In the genomic region with DNA sequence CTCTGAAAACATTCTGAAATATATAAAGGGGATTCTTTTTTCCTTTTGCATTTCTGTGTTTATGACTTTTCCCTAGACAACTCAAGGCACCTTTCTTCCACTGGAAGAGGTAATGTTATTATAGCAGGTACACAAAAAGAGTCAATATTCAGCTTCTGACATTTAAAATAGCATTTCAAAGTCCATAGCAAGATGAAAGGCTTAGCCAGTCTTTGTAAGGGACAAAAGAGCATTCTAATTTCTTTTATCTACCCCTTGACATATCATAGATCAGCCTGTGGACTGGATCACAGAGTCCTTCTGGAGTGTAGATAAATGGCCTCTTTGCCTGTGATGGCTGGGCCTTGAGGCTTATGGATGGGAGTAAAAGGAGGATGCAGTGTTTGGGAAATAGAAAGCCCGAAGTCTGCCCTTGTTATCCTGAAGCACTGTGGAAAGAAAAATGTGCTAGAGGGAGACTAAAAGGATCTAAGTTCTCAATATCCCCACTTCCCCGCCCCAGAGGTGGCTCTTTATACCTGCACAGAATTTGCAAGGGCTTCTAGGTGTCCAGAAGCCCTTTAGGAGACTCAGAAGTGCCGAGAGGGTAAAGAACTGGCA, we compare ENCODE assay signal across 19 cellular contexts. TPM values are rescaled to one million over a fixed set of nuclear protein-coding genes. Genes with fewer than 3 reads are reported as not detected.
DNase-seq lines count a peak whose midpoint lies in the region; ATAC-seq and TF ChIP-seq lines count a peak whose summit lies in the region.
"Had no signal": no experiment of that assay in that cellular context is flagged by ENCODE, and none has a peak within 500 bp of the region (broad histone marks: within the 10 kb centered on the region; RNA-seq: fewer than 3 reads in every experiment).

No MANE protein-coding gene starts in this region.

- ATAC-seq in IMR-90 (ENCODE audit: low read depth) (no peak), GM18873 (IDR thresholded peaks at IDR 0.05; ENCODE audit: low FRiP score, unreplicated experiment) (no peak), HG02938 (IDR thresholded peaks at IDR 0.05; ENCODE audit: unreplicated experiment) (no peak), upper lobe of right lung (no peak)

- H2AFZ ChIP-seq in IMR-90 (replicated peaks; ENCODE audit: low read length, poor library complexity) (no peak overlapping the region), mesenchymal stem cell (ENCODE audit: low read depth, low read length) (no peak overlapping the region)

- intact Hi-C loops in IMR-90 (cut with micrococcal nuclease) = no loop called here
- intact Hi-C loops in upper lobe of right lung (cut with DNase I) = no loop called here

- H2BK15ac ChIP-seq in IMR-90 (ENCODE audit: low read depth, low read length) = no peak overlapping the region
- no peak overlapping the region for H2BK15ac ChIP-seq in mesenchymal stem cell (ENCODE audit: low read depth, poor library complexity, severe bottlenecking)

- no peak overlapping the region; the same call in 1 of the 2 replicates for H3K4ac ChIP-seq in IMR-90 (ENCODE audit: low read depth, low read length)
- no peak overlapping the region for H3K4ac ChIP-seq in mesenchymal stem cell (ENCODE audit: low read depth in 1 of 2, low read length in 2 of 2)

- BruUV-seq in IMR-90 (replicated peaks; lab: Mats Ljungman, UMichigan) = no TSS peak

- DNase-seq in IMR-90 (no peak), mesenchymal stem cell (no peak), WERI-Rb-1 (no peak), upper lobe of right lung (no peak)
- DNase-seq: ACHN; AML-193; CD4-positive, alpha-beta memory T cell; DMS153; DMS79 treated with DMSO at 0.1 percent for 48 hours; GF-D8; H9 had no signal

- H3K9ac ChIP-seq in IMR-90 (ENCODE audit: low read depth, low read length) (no peak overlapping the region), mesenchymal stem cell (ENCODE audit: low read length) (no peak overlapping the region)
- H3K9ac ChIP-seq: BLaER1, KMS-11 had no signal

- CTCF ChIA-PET in IMR-90 (lab: Yijun Ruan, JAX) = no interaction called here

- no peaks in the 10 kb centered on the region for H3K36me3 ChIP-seq in IMR-90 (ENCODE audit: control insufficient read depth, insufficient read depth, low read length)
- H3K36me3 ChIP-seq in mesenchymal stem cell (ENCODE audit: control insufficient read depth in 1 of 2, insufficient read depth in 2 of 2, low read depth in 1 of 2, low read length in 2 of 2) = no peaks in the 10 kb centered on the region
- H3K36me3 ChIP-seq in WERI-Rb-1 = no peaks in the 10 kb centered on the region
- no peaks in the 10 kb centered on the region for H3K36me3 ChIP-seq in upper lobe of right lung
- H3K36me3 ChIP-seq: BLaER1 had no signal

- peaks cover 4% of the 10 kb centered on the region; the same call in 1 of the 2 replicates for H3K9me1 ChIP-seq in IMR-90 (ENCODE audit: insufficient read depth, low read length)

- H3K79me1 ChIP-seq in IMR-90 (ENCODE audit: low read depth in 1 of 2, low read length in 2 of 2) (no peaks in the 10 kb centered on the region), mesenchymal stem cell (replicated peaks; ENCODE audit: low read length, poor library complexity, severe bottlenecking) (no peaks in the 10 kb centered on the region)

- no peak overlapping the region for H3K23ac ChIP-seq in IMR-90 (ENCODE audit: low read depth, low read length)
- no peak overlapping the region for H3K23ac ChIP-seq in mesenchymal stem cell (ENCODE audit: low read length in 2 of 2)

- H3K27ac ChIP-seq in IMR-90 (ENCODE audit: insufficient read depth, low read length) (no peak overlapping the region), cingulate gyrus (ENCODE audit: low read depth, low read length) (peak overlapping the region; percentile 100), mesenchymal stem cell (ENCODE audit: low read length, poor library complexity, severe bottlenecking) (no peak overlapping the region), temporal lobe (ENCODE audit: low read depth, low read length) (peak overlapping the region; percentile 99), WERI-Rb-1 (no peak overlapping the region), upper lobe of right lung (no peak overlapping the region)
- H3K27ac ChIP-seq: BLaER1, KMS-11 had no signal

- H2BK120ac ChIP-seq in IMR-90 (ENCODE audit: low read depth, low read length) = peak overlapping the region; percentile 61; the same call in 1 of the 2 replicates
- no peak overlapping the region for H2BK120ac ChIP-seq in mesenchymal stem cell (ENCODE audit: low read depth, low read length)

- no peaks in the 10 kb centered on the region for H3K9me3 ChIP-seq in IMR-90 (ENCODE audit: control insufficient read depth, insufficient read depth, low read length)
- H3K9me3 ChIP-seq in mesenchymal stem cell (ENCODE audit: control insufficient read depth, low read length) = no peaks in the 10 kb centered on the region
- H3K9me3 ChIP-seq in WERI-Rb-1 (ENCODE audit: severe bottlenecking) = no peaks in the 10 kb centered on the region
- no peaks in the 10 kb centered on the region for H3K9me3 ChIP-seq in upper lobe of right lung
- H3K9me3 ChIP-seq: BLaER1 had no signal

- H3K18ac ChIP-seq in IMR-90 (ENCODE audit: low read depth, low read length) = no peak overlapping the region; the same call in 1 of the 2 replicates
- H3K18ac ChIP-seq in mesenchymal stem cell (ENCODE audit: low read depth in 1 of 2, low read length in 2 of 2) = no peak overlapping the region

- H3K27me3 ChIP-seq in IMR-90 (ENCODE audit: control insufficient read depth, insufficient read depth, low read length) (no peaks in the 10 kb centered on the region), mesenchymal stem cell (ENCODE audit: control insufficient read depth in 1 of 2, insufficient read depth in 1 of 2, low read length in 2 of 2) (no peaks in the 10 kb centered on the region), WERI-Rb-1 (ENCODE audit: insufficient read depth, low read depth, severe bottlenecking) (no peaks in the 10 kb centered on the region), upper lobe of right lung (no peaks in the 10 kb centered on the region)
- H3K27me3 ChIP-seq: BLaER1 had no signal

- H2AK5ac ChIP-seq in IMR-90 (ENCODE audit: low read depth, low read length) (peak overlapping the region; percentile 29; the same call in 1 of the 2 replicates), mesenchymal stem cell (ENCODE audit: low read length, severe bottlenecking) (peak overlapping the region; percentile 22)

- dilution Hi-C loops in IMR-90 (cut with HindIII; ENCODE audit: low sequenced_read_pairs, unreplicated experiment) = no loop called here

- H2BK20ac ChIP-seq in IMR-90 (ENCODE audit: low read depth, low read length) = no peak overlapping the region

- H3K14ac ChIP-seq in IMR-90 (replicated peaks; ENCODE audit: low read depth, low read length) (no peak overlapping the region), mesenchymal stem cell (ENCODE audit: low read length in 2 of 2) (no peak overlapping the region)

- TF ChIP-seq RAD21 in IMR-90 (IDR thresholded peaks at IDR 0.05; ENCODE audit: low read length) = no peak

- H3K4me1 ChIP-seq in IMR-90 (ENCODE audit: control insufficient read depth, insufficient read depth, low read length) (peaks cover 17% of the 10 kb centered on the region), mesenchymal stem cell (ENCODE audit: control insufficient read depth, insufficient read depth, low read depth, low read length) (peaks cover 4% of the 10 kb centered on the region), upper lobe of right lung (no peaks in the 10 kb centered on the region)
- H3K4me1 ChIP-seq: BLaER1 had no signal

- H3K4me2 ChIP-seq in IMR-90 (ENCODE audit: low read depth, low read length) (no peak overlapping the region), mesenchymal stem cell (ENCODE audit: low read length, poor library complexity, severe bottlenecking) (no peak overlapping the region)
- H3K4me2 ChIP-seq: BLaER1, KMS-11 had no signal

- H2BK12ac ChIP-seq in mesenchymal stem cell (ENCODE audit: low read length in 2 of 2) = no peak overlapping the region

- WGBS in IMR-90 (ENCODE audit: extremely low coverage in 2 of 2, insufficient read length in 1 of 2), 2 experiments = 60% methylated on average over 1 of the region's 3 CpGs; no CpG with 5 or more reads in 1 of the 2 experiments
- 86% methylated on average over 3 of the region's 3 CpGs for WGBS in mesenchymal stem cell

- POLR2A ChIA-PET in IMR-90 (lab: Charles Lee; ENCODE audit: unreplicated experiment) = no interaction called here

- in situ Hi-C loops in IMR-90 (cut with MboI; ENCODE audit: low sequenced_read_pairs) = no loop called here

- H2BK5ac ChIP-seq in IMR-90 (ENCODE audit: low read depth, low read length, poor library complexity, severe bottlenecking) (no peak overlapping the region), mesenchymal stem cell (ENCODE audit: low read depth, low read length, poor library complexity, severe bottlenecking) (no peak overlapping the region)

- H2AK9ac ChIP-seq in IMR-90 (replicated peaks; ENCODE audit: low read depth, low read length, poor library complexity) = no peak overlapping the region

- H3K4me3 ChIP-seq in IMR-90 (ENCODE audit: insufficient read depth, low read depth, low read length) (no peak overlapping the region), mesenchymal stem cell (ENCODE audit: insufficient read depth in 1 of 2, low read depth in 1 of 2, low read length in 2 of 2) (no peak overlapping the region), WERI-Rb-1 (ENCODE audit: low read depth, low read length) (no peak overlapping the region), upper lobe of right lung (no peak overlapping the region)
- H3K4me3 ChIP-seq: BLaER1 had no signal

- H4K8ac ChIP-seq in IMR-90 (ENCODE audit: low read depth in 2 of 2, low read length in 2 of 2) (no peak overlapping the region), mesenchymal stem cell (ENCODE audit: low read length) (no peak overlapping the region)

- no peak overlapping the region for H3K56ac ChIP-seq in IMR-90 (ENCODE audit: extremely low read depth, insufficient read depth, low read length)

- no peak overlapping the region for H4K5ac ChIP-seq in IMR-90 (ENCODE audit: low read depth, low read length)

- TF ChIP-seq CTCF in IMR-90 (conservative IDR thresholded peaks at IDR 0.05; ENCODE audit: low read depth, low read length) (no peak), WERI-Rb-1 (IDR thresholded peaks at IDR 0.05; ENCODE audit: low read depth, low read length) (no peak), upper lobe of right lung (IDR thresholded peaks at IDR 0.05) (no peak)

- no peak for TF ChIP-seq POLR2A in IMR-90 (IDR thresholded peaks at IDR 0.05; ENCODE audit: low read depth, low read length)

- no peaks in the 10 kb centered on the region for H4K20me1 ChIP-seq in IMR-90 (ENCODE audit: insufficient read depth, low read length)
- H4K20me1 ChIP-seq: BLaER1 had no signal

- H4K91ac ChIP-seq in IMR-90 (ENCODE audit: insufficient read depth, low read depth, low read length) (no peak overlapping the region; the same call in 1 of the 2 replicates), mesenchymal stem cell (ENCODE audit: low read length) (no peak overlapping the region)

RNA-seq across cellular contexts. Expression of a gene that starts 1.6 kb away (rescaled TPM):
- total RNA-seq in IMR-90 (2012; rRNA removed) (0.18 TPM in 1 of 2 replicates, not detected in the other), temporal lobe (14.5 TPM), upper lobe of right lung (0.14 TPM)
- 0.03 and 0.09 TPM in 2 replicates for polyA plus RNA-seq in IMR-90 (2012; rRNA removed)
- polyA plus RNA-seq in IMR-90 (2012; cell fraction: cytosol; rRNA removed) = 0.02 and 0.23 TPM in 2 replicates
- 0.12 and 0.19 TPM in 2 replicates for polyA plus RNA-seq in IMR-90 (2012; cell fraction: nucleus; rRNA removed; ENCODE audit: low replicate concordance)
- not detected for polyA plus RNA-seq in mesenchymal stem cell (2013, experiment 1 of 2)
- polyA plus RNA-seq in mesenchymal stem cell (2013, experiment 2 of 2) = not detected
- total RNA-seq: CD4-positive, alpha-beta memory T cell; H1; H9 had no signal
- polyA plus RNA-seq: CD14-positive monocyte; CD4-positive, alpha-beta memory T cell; H1 had no signal

RNA-seq across cellular contexts. Expression of a gene that starts 16.6 kb away (rescaled TPM):
- 2.0 and 2.5 TPM in 2 replicates for total RNA-seq in IMR-90 (2012; rRNA removed)
- 0.69 and 1.1 TPM in 2 replicates for polyA plus RNA-seq in IMR-90 (2012; rRNA removed)
- polyA plus RNA-seq in IMR-90 (2012; cell fraction: cytosol; rRNA removed) = 0.12 and 0.24 TPM in 2 replicates
- 0.13 and 1.2 TPM in 2 replicates for polyA plus RNA-seq in IMR-90 (2012; cell fraction: nucleus; rRNA removed; ENCODE audit: low replicate concordance)
- polyA plus RNA-seq in mesenchymal stem cell (2013, experiment 1 of 2) = 0.66 TPM
- polyA plus RNA-seq in mesenchymal stem cell (2013, experiment 2 of 2) = 0.60 TPM
- 2.7 TPM for total RNA-seq in temporal lobe
- total RNA-seq in upper lobe of right lung = 1.5 TPM

RNA-seq across cellular contexts. Expression of a gene that starts 18.4 kb away (rescaled TPM):
- not detected in 2 replicates for total RNA-seq in IMR-90 (2012; rRNA removed)
- not detected in 2 replicates for polyA plus RNA-seq in IMR-90 (2012; rRNA removed)
- not detected in 2 replicates for polyA plus RNA-seq in IMR-90 (2012; cell fraction: cytosol; rRNA removed)
- not detected in 2 replicates for polyA plus RNA-seq in IMR-90 (2012; cell fraction: nucleus; rRNA removed; ENCODE audit: low replicate concordance)
- polyA plus RNA-seq in mesenchymal stem cell (2013, experiment 1 of 2) = not detected
- not detected for polyA plus RNA-seq in mesenchymal stem cell (2013, experiment 2 of 2)
- total RNA-seq in temporal lobe = not detected
- not detected for total RNA-seq in upper lobe of right lung
- total RNA-seq: CD4-positive, alpha-beta memory T cell; H1; H9 had no signal
- polyA plus RNA-seq: CD14-positive monocyte; CD4-positive, alpha-beta memory T cell; H1 had no signal

RNA-seq across cellular contexts. Expression of a gene that starts 39.8 kb away (rescaled TPM):
- total RNA-seq in IMR-90 (2012; rRNA removed) = 0.56 and 0.72 TPM in 2 replicates
- polyA plus RNA-seq in IMR-90 (2012; rRNA removed) = 0.82 and 1.4 TPM in 2 replicates
- polyA plus RNA-seq in IMR-90 (2012; cell fraction: cytosol; rRNA removed) = 0.55 and 1.0 TPM in 2 replicates
- 1.3 and 3.6 TPM in 2 replicates for polyA plus RNA-seq in IMR-90 (2012; cell fraction: nucleus; rRNA removed; ENCODE audit: low replicate concordance)
- polyA plus RNA-seq in mesenchymal stem cell (2013, experiment 1 of 2) = 0.17 TPM
- 0.22 TPM for polyA plus RNA-seq in mesenchymal stem cell (2013, experiment 2 of 2)
- total RNA-seq in temporal lobe = 3.9 TPM
- 75.0 TPM for total RNA-seq in upper lobe of right lung
- total RNA-seq: CD4-positive, alpha-beta memory T cell; H1; H9 had no signal
- polyA plus RNA-seq: CD4-positive, alpha-beta memory T cell had no signal

Comparison
In these comparisons a context has a peak if more than half of its experiments do, and no peak if none do; other contexts are left out.
1. H3K27ac ChIP-seq: peak in cingulate gyrus (single experiment) and temporal lobe (single experiment); none in IMR-90 (single experiment), mesenchymal stem cell (single experiment), WERI-Rb-1 (single experiment) and upper lobe of right lung (single experiment).
2. RNA of a gene that starts 1.6 kb away (total RNA-seq): 14.5 TPM in temporal lobe (single experiment); 0.18 TPM in IMR-90 and 0.14 TPM in upper lobe of right lung (single experiment); every median in the first group is over 10 times any median in the second.